23 cellular contexts compared by ENCODE assay signal in genomic region chr1:182596934-182597333, GRCh38.
"Had no signal": no experiment of that assay in that cellular context is flagged by ENCODE, and none has a peak within 500 bp of the region (broad histone marks: within the 10 kb centered on the region; RNA-seq: fewer than 3 reads in every experiment).

No MANE protein-coding gene starts in this region.

- H3K27ac ChIP-seq: brain microvascular endothelial cell, cardiac muscle cell had no signal

- H3K27ac Mint-ChIP-seq: activated CD8-positive, alpha-beta T cell treated with anti-CD3 and anti-CD28 coated beads, Interleukin-2, amount 10 ng/mL, durations not matched to agents 7 days and 5 days; activated naive CD4-positive, alpha-beta T cell treated with anti-CD3 and anti-CD28 coated beads for 36 hours; activated naive CD8-positive, alpha-beta T cell; activated T-helper 17 cell treated with anti-CD3 and anti-CD28 coated beads, Interleukin-2, amount 50 U/mL, for 72 hours had no signal

- H3K27me3 ChIP-seq: brain microvascular endothelial cell, cardiac muscle cell had no signal

- H3K36me3 ChIP-seq: brain microvascular endothelial cell, cardiac muscle cell had no signal

- ATAC-seq: activated CD4-positive, CD25-positive, alpha-beta regulatory T cell treated with anti-CD3 and anti-CD28 coated beads, Interleukin-2, amount 50 U/mL, for 24 hours; activated CD8-positive, alpha-beta T cell treated with anti-CD3 and anti-CD28 coated beads, Interleukin-2, amount 10 ng/mL, durations not matched to agents 7 days and 5 days; activated T-helper 17 cell treated with anti-CD3 and anti-CD28 coated beads, Interleukin-2, amount 50 U/mL, for 72 hours; K562 had no signal

- H3K27me3 Mint-ChIP-seq: activated naive CD8-positive, alpha-beta T cell; activated T-helper 17 cell treated with anti-CD3 and anti-CD28 coated beads, Interleukin-2, amount 50 U/mL, for 72 hours had no signal

- H3K4me3 Mint-ChIP-seq: activated CD8-positive, alpha-beta T cell treated with anti-CD3 and anti-CD28 coated beads, Interleukin-2, amount 10 ng/mL, durations not matched to agents 7 days and 5 days; activated naive CD4-positive, alpha-beta T cell treated with anti-CD3 and anti-CD28 coated beads for 36 hours; activated naive CD8-positive, alpha-beta T cell; activated T-helper 17 cell treated with anti-CD3 and anti-CD28 coated beads, Interleukin-2, amount 50 U/mL, for 72 hours had no signal

- H3K4me1 Mint-ChIP-seq: activated T-helper 17 cell treated with anti-CD3 and anti-CD28 coated beads, Interleukin-2, amount 50 U/mL, for 72 hours had no signal

- DNase-seq: activated CD4-positive, alpha-beta T cell treated with anti-CD3 and anti-CD28 coated beads for 48 hours; activated CD4-positive, alpha-beta T cell treated with anti-CD3 and anti-CD28 coated beads, Interleukin-2, amount 50 U/mL, for 4 hours; activated CD8-positive, alpha-beta T cell treated with anti-CD3 and anti-CD28 coated beads, Interleukin-2, amount 10 ng/mL, durations not matched to agents 7 days and 5 days; activated gamma-delta T cell; activated naive CD4-positive, alpha-beta T cell treated with anti-CD3 and anti-CD28 coated beads for 36 hours; activated T-cell treated with anti-CD3 and anti-CD28 coated beads, Interleukin-2, amount 50 U/mL, for 48 hours; brain microvascular endothelial cell; Karpas-422; MM.1S; NCI-H1105; NCI-H1436; NCI-H1694 treated with DMSO at 0.1 percent for 48 hours; NCI-H2029 treated with DMSO at 0.1 percent for 48 hours; NCI-H446; NCI-H524; SIG-M5; T-helper 2 cell; T1000 had no signal

- H3K4me3 ChIP-seq: cardiac muscle cell, K562 had no signal

- H3K9me3 Mint-ChIP-seq: activated naive CD4-positive, alpha-beta T cell treated with anti-CD3 and anti-CD28 coated beads for 36 hours; activated T-helper 17 cell treated with anti-CD3 and anti-CD28 coated beads, Interleukin-2, amount 50 U/mL, for 72 hours had no signal
